In the genomic region with DNA sequence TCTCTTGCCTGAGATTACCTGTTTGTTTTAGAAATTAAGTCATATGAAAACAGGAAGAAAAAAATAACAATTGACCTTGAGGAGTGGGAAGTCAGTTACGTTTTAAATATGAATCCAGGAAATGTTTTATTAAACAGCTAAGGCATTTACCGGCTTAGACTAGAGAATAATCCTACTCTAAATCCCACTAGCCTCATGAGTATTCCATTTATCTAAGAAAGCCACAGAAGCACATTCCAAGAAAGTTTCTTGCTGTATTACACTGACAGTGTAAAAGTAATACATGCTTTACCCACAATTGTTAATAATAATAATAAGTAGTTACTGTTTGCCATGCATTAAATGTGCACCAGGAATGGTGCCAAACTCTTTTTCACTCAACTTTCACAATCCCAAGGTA, we compare ENCODE assay signal across 19 cellular contexts.
A peak's percentile ranks its signal among the peaks of the same experiment; 100 is the strongest.
DNase-seq lines count a peak whose midpoint lies in the region; TF ChIP-seq lines count a peak whose summit lies in the region.
"Had no signal": no experiment of that assay in that cellular context is flagged by ENCODE, and none has a peak within 500 bp of the region (broad histone marks: within the 10 kb centered on the region; RNA-seq: fewer than 3 reads in every experiment).

No MANE protein-coding gene starts in this region.

- peak overlapping the region; percentile 73 for H3K4me2 ChIP-seq in smooth muscle cell
- H3K4me2 ChIP-seq: GM23338 had no signal

- TF ChIP-seq CTCF in fibroblast of pulmonary artery (IDR thresholded peaks at IDR 0.05; ENCODE audit: low read length, missing control alignments) (no peak), mesothelial cell of epicardium (IDR thresholded peaks at IDR 0.05; ENCODE audit: unreplicated experiment) (no peak), smooth muscle cell (IDR thresholded peaks at IDR 0.05; ENCODE audit: borderline replicate concordance, insufficient read depth, poor library complexity, severe bottlenecking) (no peak), foreskin fibroblast (IDR thresholded peaks at IDR 0.05; ENCODE audit: low read depth, low read length) (no peak)

- no peaks in the 10 kb centered on the region for H3K27me3 Mint-ChIP-seq in mesothelial cell of epicardium (ENCODE audit: low read depth)
- peaks cover 0 to 1% of the 10 kb centered on the region in 2 donors for H3K27me3 Mint-ChIP-seq in CD8-positive, alpha-beta memory T cell
- H3K27me3 Mint-ChIP-seq: CD4-positive, CD25-positive, alpha-beta regulatory T cell had no signal

- no peaks in the 10 kb centered on the region for H3K36me3 ChIP-seq in smooth muscle cell (ENCODE audit: low read depth)
- no peaks in the 10 kb centered on the region for H3K36me3 ChIP-seq in CD8-positive, alpha-beta memory T cell (ENCODE audit: insufficient read depth, low read length)
- H3K36me3 ChIP-seq: BE2C had no signal

- H3K4me3 ChIP-seq in fibroblast of pulmonary artery (replicated peaks; ENCODE audit: low read depth, low read length) (no peak overlapping the region), smooth muscle cell (no peak overlapping the region), foreskin fibroblast (ENCODE audit: low read depth in 1 of 2, low read length in 2 of 2) (no peak overlapping the region)
- H3K4me3 ChIP-seq in CD8-positive, alpha-beta memory T cell (ENCODE audit: low read length) = no peak overlapping the region
- H3K4me3 ChIP-seq: GM23338 had no signal

- H3F3A ChIP-seq in smooth muscle cell (ENCODE audit: low read depth) = no peaks in the 10 kb centered on the region

- CTCF ChIA-PET in CD8-positive, alpha-beta memory T cell (lab: Charles Lee) = no interaction called here

- no peak overlapping the region for H3K9ac ChIP-seq in smooth muscle cell (ENCODE audit: low read depth)

- H3K9me3 Mint-ChIP-seq in mesothelial cell of epicardium = peaks cover 16% of the 10 kb centered on the region
- peaks cover 0 to 3% (median 0%) of the 10 kb centered on the region in 5 donors for H3K9me3 Mint-ChIP-seq in CD8-positive, alpha-beta memory T cell
- H3K9me3 Mint-ChIP-seq: GM23338 had no signal

- no peak overlapping the region for H3K4me3 Mint-ChIP-seq in mesothelial cell of epicardium
- H3K4me3 Mint-ChIP-seq in CD8-positive, alpha-beta memory T cell = no peak overlapping the region
- H3K4me3 Mint-ChIP-seq: CD4-positive, CD25-positive, alpha-beta regulatory T cell; GM23338 had no signal

- H3K27me3 ChIP-seq in smooth muscle cell (ENCODE audit: low read depth) = no peaks in the 10 kb centered on the region
- no peaks in the 10 kb centered on the region for H3K27me3 ChIP-seq in CD8-positive, alpha-beta memory T cell (ENCODE audit: insufficient read depth, low read length, poor library complexity, severe bottlenecking)
- H3K27me3 ChIP-seq: BE2C had no signal

- peak; percentile 85 for DNase-seq in amniotic epithelial cell (ENCODE audit: low read depth)
- peak; percentile 7 for DNase-seq in fibroblast of pulmonary artery (ENCODE audit: low read depth)
- DNase-seq in mesothelial cell of epicardium (ENCODE audit: low spot score in 2 of 2, unreplicated experiment in 2 of 2) = no peak
- DNase-seq in smooth muscle cell (lab: John Stamatoyannopoulos, UW; ENCODE audit: unreplicated experiment) = no peak
- no peak for DNase-seq in MV-4-11 (lab: John Stamatoyannopoulos, UW)
- DNase-seq in CD8-positive, alpha-beta memory T cell = no peak
- DNase-seq in foreskin fibroblast = no peak
- no peak for DNase-seq in KBM-7
- DNase-seq: ACHN; BE2C; C1 segment of cervical spinal cord; Caco-2; CD4-positive, CD25-positive, alpha-beta regulatory T cell; DMS153; DMS79; GF-D8; HCEC 1CT had no signal

- no peaks in the 10 kb centered on the region for H4K20me1 ChIP-seq in smooth muscle cell (ENCODE audit: low read depth)

- H3K9me3 ChIP-seq in smooth muscle cell (replicated peaks; ENCODE audit: low read depth) = no peaks in the 10 kb centered on the region
- H3K9me3 ChIP-seq in CD8-positive, alpha-beta memory T cell (ENCODE audit: low read length) = no peaks in the 10 kb centered on the region
- H3K9me3 ChIP-seq: BE2C, Caco-2 had no signal

- H2AFZ ChIP-seq in smooth muscle cell (ENCODE audit: low read depth) = no peak overlapping the region

- in situ Hi-C loops in KBM-7 (cut with MboI; ENCODE audit: low pct_unique_long_range_greater_than_20kb, low sequenced_read_pairs) = no loop called here

- H3K79me2 ChIP-seq in smooth muscle cell (ENCODE audit: low read depth) = no peaks in the 10 kb centered on the region

- peaks cover 5% of the 10 kb centered on the region for H3K4me1 Mint-ChIP-seq in mesothelial cell of epicardium
- no peaks in the 10 kb centered on the region for H3K4me1 Mint-ChIP-seq in CD8-positive, alpha-beta memory T cell
- H3K4me1 Mint-ChIP-seq: CD4-positive, CD25-positive, alpha-beta regulatory T cell; GM23338 had no signal

- no peaks in the 10 kb centered on the region for H3K36me3 Mint-ChIP-seq in mesothelial cell of epicardium
- no peaks in the 10 kb centered on the region for H3K36me3 Mint-ChIP-seq in CD8-positive, alpha-beta memory T cell
- H3K36me3 Mint-ChIP-seq: CD4-positive, CD25-positive, alpha-beta regulatory T cell had no signal

- peaks cover 11% of the 10 kb centered on the region for H3K4me1 ChIP-seq in smooth muscle cell (ENCODE audit: low read depth)
- H3K4me1 ChIP-seq in CD8-positive, alpha-beta memory T cell (ENCODE audit: insufficient read depth, low read length) = no peaks in the 10 kb centered on the region
- H3K4me1 ChIP-seq: BE2C had no signal

- POLR2A ChIA-PET in CD8-positive, alpha-beta memory T cell (lab: Charles Lee) = no interaction called here

- H3K27ac ChIP-seq in smooth muscle cell (ENCODE audit: low read depth) = peak overlapping the region; percentile 45
- no peak overlapping the region for H3K27ac ChIP-seq in CD8-positive, alpha-beta memory T cell (ENCODE audit: low read depth, low read length)
- H3K27ac ChIP-seq: HL-60 had no signal

- 17% methylated on average over 2 of the region's 2 CpGs for WGBS in smooth muscle cell (ENCODE audit: low lambda C conversion rate)

- H3K27ac Mint-ChIP-seq in mesothelial cell of epicardium = peak overlapping the region; percentile 41
- H3K27ac Mint-ChIP-seq in CD8-positive, alpha-beta memory T cell = no peak overlapping the region
- H3K27ac Mint-ChIP-seq: CD4-positive, CD25-positive, alpha-beta regulatory T cell; GM23338 had no signal

Comparison
In these comparisons a context has a peak if more than half of its experiments do, and no peak if none do; other contexts are left out.
1. DNase-seq: peak in amniotic epithelial cell (single experiment) and fibroblast of pulmonary artery (single experiment); none in mesothelial cell of epicardium (0 of 2), smooth muscle cell (single experiment), MV-4-11 (single experiment), CD8-positive, alpha-beta memory T cell (0 of 5), foreskin fibroblast (0 of 2) and KBM-7 (single experiment).